Comparison of ENCODE assay signal across 8 cellular contexts in genomic region chr19:18097993-18098890, GRCh38. TPM values are rescaled to one million over a fixed set of nuclear protein-coding genes. Genes with fewer than 3 reads are reported as not detected.
DNase-seq lines count a peak whose midpoint lies in the region; ATAC-seq and TF ChIP-seq lines count a peak whose summit lies in the region.

No MANE protein-coding gene starts in this region.

- peak overlapping the region; percentile 85 for H3K27ac ChIP-seq in angular gyrus (ENCODE audit: low read depth, low read length)

- H3K27me3 Mint-ChIP-seq in mesothelial cell of epicardium (ENCODE audit: low read depth) = peaks cover 44% of the 10 kb centered on the region

- peaks cover 3% of the 10 kb centered on the region for H3K9me3 ChIP-seq in BE2C

- H3K4me3 Mint-ChIP-seq in mesothelial cell of epicardium = peak overlapping the region; percentile 51

- TF ChIP-seq CTCF in BE2C (IDR thresholded peaks at IDR 0.05; ENCODE audit: low read depth, low read length) (no peak), mesothelial cell of epicardium (IDR thresholded peaks at IDR 0.05; ENCODE audit: unreplicated experiment) (no peak)

- H3K27ac Mint-ChIP-seq in mesothelial cell of epicardium = no peak overlapping the region

- H3K36me3 Mint-ChIP-seq in mesothelial cell of epicardium = no peaks in the 10 kb centered on the region

- peak; percentile 20 for ATAC-seq in HG03135 (IDR thresholded peaks at IDR 0.05; ENCODE audit: unreplicated experiment)
- no peak for ATAC-seq in HG03378 (IDR thresholded peaks at IDR 0.05; ENCODE audit: unreplicated experiment)

- H3K36me3 ChIP-seq in BE2C = no peaks in the 10 kb centered on the region

- H3K27me3 ChIP-seq in BE2C = peaks cover 4% of the 10 kb centered on the region; the same call in 1 of the 2 replicates

- DNase-seq in BE2C (no peak), mesothelial cell of epicardium (ENCODE audit: low spot score in 2 of 2, unreplicated experiment in 2 of 2) (no peak), SW480 (ENCODE audit: low spot score) (no peak), HuH-7.5 (ENCODE audit: low spot score) (no peak), NCI-H187 treated with DMSO at 0.1 percent for 48 hours (lab: John Stamatoyannopoulos, UW) (no peak)

- no peaks in the 10 kb centered on the region for H3K9me3 Mint-ChIP-seq in mesothelial cell of epicardium

- H3K4me1 ChIP-seq in BE2C = 0 out of 2 replicates have a peak, but pooled peaks cover 3% of the 10 kb centered on the region

- peak overlapping the region; percentile 55 for H3K4me3 ChIP-seq in BE2C (ENCODE audit: low read depth, low read length)

- peaks cover 7% of the 10 kb centered on the region for H3K4me1 Mint-ChIP-seq in mesothelial cell of epicardium

RNA-seq across cellular contexts. Expression of gene MAST3, which starts 0.7 kb away (rescaled TPM):
- polyA plus RNA-seq in BE2C (2012; ENCODE audit: insufficient read depth, insufficient read length, low read depth) = 3.7 TPM
- 15.0 to 17.0 TPM (median 16.0 TPM) in 3 replicates for total RNA-seq in mesothelial cell of epicardium

RNA-seq across cellular contexts. Expression of gene IL12RB1, which starts 11.5 kb away (rescaled TPM):
- not detected for polyA plus RNA-seq in BE2C (2012; ENCODE audit: insufficient read depth, insufficient read length, low read depth)
- total RNA-seq in mesothelial cell of epicardium = not detected in 3 replicates

RNA-seq across cellular contexts. Expression of gene PIK3R2, which starts 54.7 kb away (rescaled TPM):
- 181 TPM for polyA plus RNA-seq in BE2C (2012; ENCODE audit: insufficient read depth, insufficient read length, low read depth)
- total RNA-seq in mesothelial cell of epicardium = 90.4 to 95.5 TPM (median 94.7 TPM) in 3 replicates
